32 cellular contexts compared by ENCODE assay signal in the genomic region with DNA sequence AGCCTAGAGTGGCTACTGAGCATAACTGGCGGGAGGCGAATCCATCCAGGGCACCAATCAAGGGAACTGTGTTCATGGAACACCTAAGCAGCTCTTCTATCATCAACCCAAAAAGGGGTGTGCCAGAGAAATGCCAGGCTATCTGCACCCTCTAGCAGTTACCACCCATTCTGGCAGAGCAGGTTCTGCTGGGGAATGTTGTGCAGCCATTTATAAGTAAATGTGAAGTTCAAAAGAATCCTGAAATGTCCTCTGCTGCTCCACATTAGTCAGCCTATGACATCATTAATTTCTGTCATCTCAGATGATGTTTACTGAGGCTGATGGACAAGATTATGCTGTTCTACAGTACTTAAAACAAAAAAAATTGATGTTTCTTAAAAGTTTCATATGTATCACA. TPM values are rescaled to one million over a fixed set of nuclear protein-coding genes. Genes with fewer than 3 reads are reported as not detected.
DNase-seq lines count a peak whose midpoint lies in the region; ATAC-seq, FAIRE-seq and TF ChIP-seq lines count a peak whose summit lies in the region.
"Had no signal": no experiment of that assay in that cellular context is flagged by ENCODE, and none has a peak within 500 bp of the region (broad histone marks: within the 10 kb centered on the region; RNA-seq: fewer than 3 reads in every experiment).

No MANE protein-coding gene starts in this region.

- intact Hi-C loops in endothelial cell of umbilical vein (cut with micrococcal nuclease) (no loop called here), psoas muscle (cut with DNase I) (no loop called here)

- dilution Hi-C loops in endothelial cell of umbilical vein (cut with MboI; ENCODE audit: extremely low pct_ligation_motif_present, low sequenced_read_pairs): no loop called here

- no peak overlapping the region for H2BK120ac ChIP-seq in mesenchymal stem cell (ENCODE audit: low read depth, low read length)

- H3K4ac ChIP-seq in mesenchymal stem cell (ENCODE audit: low read depth in 1 of 2, low read length in 2 of 2): no peak overlapping the region

- TF ChIP-seq CTCF in C4-2B (conservative IDR thresholded peaks at IDR 0.05) (no peak), endothelial cell of umbilical vein (IDR thresholded peaks at IDR 0.05; ENCODE audit: extremely low read depth in 1 of 2, insufficient read depth in 1 of 2, low read depth in 1 of 2, low read length in 2 of 2) (no peak), Peyer's patch (IDR thresholded peaks at IDR 0.05) (no peak), psoas muscle (IDR thresholded peaks at IDR 0.05) (no peak)

- BruUV-seq in endothelial cell of umbilical vein (replicated peaks; lab: Mats Ljungman, UMichigan): no TSS peak

- H3K9me2 ChIP-seq in Karpas-422 (replicated peaks; ENCODE audit: insufficient read depth, low read length): no peaks in the 10 kb centered on the region

- no peak overlapping the region for H2BK12ac ChIP-seq in mesenchymal stem cell (ENCODE audit: low read length in 2 of 2)

- no peak overlapping the region for H2BK5ac ChIP-seq in mesenchymal stem cell (ENCODE audit: low read depth, low read length, poor library complexity, severe bottlenecking)

- no peak overlapping the region for H2BK15ac ChIP-seq in mesenchymal stem cell (ENCODE audit: low read depth, poor library complexity, severe bottlenecking)

- no peak overlapping the region for H3K18ac ChIP-seq in mesenchymal stem cell (ENCODE audit: low read depth in 1 of 2, low read length in 2 of 2)

- no peak overlapping the region for H2AFZ ChIP-seq in endothelial cell of umbilical vein (ENCODE audit: low read depth, low read length)
- no peak overlapping the region for H2AFZ ChIP-seq in mesenchymal stem cell (ENCODE audit: low read depth, low read length)
- no peak overlapping the region for H2AFZ ChIP-seq in Karpas-422 (ENCODE audit: low read length)

- H3K27me3 ChIP-seq in endothelial cell of umbilical vein (ENCODE audit: control insufficient read depth in 2 of 2, insufficient read depth in 2 of 2, low read length in 2 of 2) (no peaks in the 10 kb centered on the region), mesenchymal stem cell (ENCODE audit: control insufficient read depth in 1 of 2, insufficient read depth in 1 of 2, low read length in 2 of 2) (no peaks in the 10 kb centered on the region), Peyer's patch (no peaks in the 10 kb centered on the region), psoas muscle (ENCODE audit: insufficient read depth in 3 of 3, low read length in 2 of 3) (no peaks in the 10 kb centered on the region), Karpas-422 (ENCODE audit: low read length) (no peaks in the 10 kb centered on the region)
- H3K27me3 ChIP-seq: BLaER1 treated with 17β-estradiol and CSF1 and Interleukin-3, amounts not matched to agents 10 nM and 100 nM; dorsolateral prefrontal cortex; left lung; upper lobe of left lung had no signal

- H3K9me1 ChIP-seq in endothelial cell of umbilical vein (replicated peaks; ENCODE audit: control insufficient read depth, extremely low read depth, insufficient read depth, low read length): no peaks in the 10 kb centered on the region

- H3K14ac ChIP-seq in mesenchymal stem cell (ENCODE audit: low read length in 2 of 2): no peak overlapping the region

- H3K4me2 ChIP-seq in endothelial cell of umbilical vein (ENCODE audit: insufficient read depth, low read length): no peak overlapping the region
- H3K4me2 ChIP-seq in mesenchymal stem cell (ENCODE audit: low read length, poor library complexity, severe bottlenecking): no peak overlapping the region
- H3K4me2 ChIP-seq in Karpas-422 (ENCODE audit: low read depth, low read length, poor library complexity, severe bottlenecking): no peak overlapping the region
- H3K4me2 ChIP-seq: BLaER1 treated with 17β-estradiol and CSF1 and Interleukin-3, amounts not matched to agents 10 nM and 100 nM had no signal

- H2AK5ac ChIP-seq in mesenchymal stem cell (ENCODE audit: low read length, severe bottlenecking): no peak overlapping the region

- H3K23ac ChIP-seq in mesenchymal stem cell (ENCODE audit: low read length in 2 of 2): no peak overlapping the region

- H3K9ac ChIP-seq in endothelial cell of umbilical vein (replicated peaks; ENCODE audit: extremely low read depth, insufficient read depth, low read length) (no peak overlapping the region), mesenchymal stem cell (ENCODE audit: low read length) (no peak overlapping the region), Karpas-422 (ENCODE audit: low read length) (no peak overlapping the region)
- H3K9ac ChIP-seq: BLaER1 treated with 17β-estradiol and CSF1 and Interleukin-3, amounts not matched to agents 10 nM and 100 nM had no signal

- ATAC-seq in psoas muscle: no peak
- ATAC-seq: left lung had no signal

- H4K8ac ChIP-seq in mesenchymal stem cell (ENCODE audit: low read length): no peak overlapping the region

- no peaks in the 10 kb centered on the region for H3K79me2 ChIP-seq in endothelial cell of umbilical vein (ENCODE audit: control insufficient read depth, insufficient read depth, low read length)
- H3K79me2 ChIP-seq in Karpas-422 (ENCODE audit: low read length): peaks cover 13% of the 10 kb centered on the region

- peaks cover 38% of the 10 kb centered on the region for H3K79me1 ChIP-seq in mesenchymal stem cell (replicated peaks; ENCODE audit: low read length, poor library complexity, severe bottlenecking)

- H4K20me1 ChIP-seq in endothelial cell of umbilical vein (replicated peaks; ENCODE audit: control insufficient read depth, extremely low read depth, insufficient read depth, low read length): no peaks in the 10 kb centered on the region
- H4K20me1 ChIP-seq in Karpas-422 (ENCODE audit: insufficient read depth, low read depth, low read length): no peaks in the 10 kb centered on the region

- POLR2A ChIA-PET in endothelial cell of umbilical vein (lab: Charles Lee): no interaction called here

- H4K91ac ChIP-seq in mesenchymal stem cell (ENCODE audit: low read length): no peak overlapping the region

- H3K4me1 ChIP-seq in endothelial cell of umbilical vein (ENCODE audit: control insufficient read depth, extremely low read depth, insufficient read depth, low read length) (no peaks in the 10 kb centered on the region), mesenchymal stem cell (ENCODE audit: control insufficient read depth, insufficient read depth, low read depth, low read length) (peaks cover 2% of the 10 kb centered on the region), Peyer's patch (no peaks in the 10 kb centered on the region), psoas muscle (peaks cover under 1% of the 10 kb centered on the region), Karpas-422 (ENCODE audit: low read length) (no peaks in the 10 kb centered on the region)
- H3K4me1 ChIP-seq: Caco-2, HAP-1, left lung had no signal

- H3K27ac ChIP-seq in C4-2B (peak overlapping the region; percentile 69), endothelial cell of umbilical vein (ENCODE audit: insufficient read depth, low read depth, low read length) (no peak overlapping the region), mesenchymal stem cell (ENCODE audit: low read length, poor library complexity, severe bottlenecking) (no peak overlapping the region), Peyer's patch (no peak overlapping the region), psoas muscle (no peak overlapping the region), Karpas-422 (ENCODE audit: low read length) (no peak overlapping the region)
- H3K27ac ChIP-seq: BLaER1 treated with 17β-estradiol and CSF1 and Interleukin-3, amounts not matched to agents 10 nM and 100 nM; dorsolateral prefrontal cortex; left lung; upper lobe of left lung had no signal

- CTCF ChIA-PET in endothelial cell of umbilical vein (lab: Charles Lee): no interaction called here

- H3K9me3 ChIP-seq in endothelial cell of umbilical vein (replicated peaks; ENCODE audit: control insufficient read depth, insufficient read depth, low read length) (no peaks in the 10 kb centered on the region), mesenchymal stem cell (ENCODE audit: control insufficient read depth, low read length) (no peaks in the 10 kb centered on the region), Peyer's patch (no peaks in the 10 kb centered on the region), psoas muscle (no peaks in the 10 kb centered on the region), Karpas-422 (ENCODE audit: low read length) (no peaks in the 10 kb centered on the region)
- H3K9me3 ChIP-seq: BLaER1 treated with 17β-estradiol and CSF1 and Interleukin-3, amounts not matched to agents 10 nM and 100 nM; Caco-2; HAP-1; left lung; upper lobe of left lung had no signal

- peaks cover 0 to 16% of the 10 kb centered on the region in 2 experiments for H3K36me3 ChIP-seq in endothelial cell of umbilical vein (ENCODE audit: control insufficient read depth in 2 of 2, extremely low read depth in 1 of 2, insufficient read depth in 2 of 2, low read length in 2 of 2)
- peaks cover 18 to 87% of the 10 kb centered on the region in 2 experiments for H3K36me3 ChIP-seq in mesenchymal stem cell (ENCODE audit: control insufficient read depth in 1 of 2, insufficient read depth in 2 of 2, low read depth in 1 of 2, low read length in 2 of 2)
- H3K36me3 ChIP-seq in Peyer's patch: peaks cover 0 to 39% (median 0%) of the 10 kb centered on the region in 3 donors
- peaks cover 2 to 76% of the 10 kb centered on the region in 2 donors for H3K36me3 ChIP-seq in psoas muscle (ENCODE audit: insufficient read depth in 1 of 2, low read depth in 1 of 2)
- peaks cover 21% of the 10 kb centered on the region; the same call in 1 of the 2 replicates for H3K36me3 ChIP-seq in Karpas-422 (ENCODE audit: insufficient read depth, low read length)

- no peak overlapping the region for H3K4me3 ChIP-seq in endothelial cell of umbilical vein (replicated peaks in 1 of 3; ENCODE audit: insufficient read depth in 1 of 3, low read depth in 1 of 3, low read length in 3 of 3)
- H3K4me3 ChIP-seq in mesenchymal stem cell (ENCODE audit: insufficient read depth in 1 of 2, low read depth in 1 of 2, low read length in 2 of 2): no peak overlapping the region
- no peak overlapping the region for H3K4me3 ChIP-seq in Peyer's patch
- no peak overlapping the region for H3K4me3 ChIP-seq in psoas muscle
- no peak overlapping the region for H3K4me3 ChIP-seq in Karpas-422 (ENCODE audit: low read length)
- H3K4me3 ChIP-seq: BLaER1 treated with 17β-estradiol and CSF1 and Interleukin-3, amounts not matched to agents 10 nM and 100 nM; dorsolateral prefrontal cortex; HAP-1; left lung; upper lobe of left lung had no signal

- WGBS in mesenchymal stem cell: 92% methylated on average over 2 of the region's 2 CpGs
- 96 to 97% (median 97%) methylated on average over 2 of the region's 2 CpGs for WGBS in psoas muscle, 3 donors

- FAIRE-seq in endothelial cell of umbilical vein (lab: Jason Lieb, UNC): peak; percentile 37
- FAIRE-seq: astrocyte, endometrium, islet of Langerhans had no signal

- TF ChIP-seq POLR2A in endothelial cell of umbilical vein (IDR thresholded peaks at IDR 0.05; ENCODE audit: low read depth, low read length) (no peak), Peyer's patch (IDR thresholded peaks at IDR 0.05) (no peak)

- DNase-seq in HPDE6-E6E7 (ENCODE audit: extremely low spot score) (peak; percentile 28), endothelial cell of umbilical vein (ENCODE audit: low read depth, low spot score) (no peak), mesenchymal stem cell (peak; percentile 16), Peyer's patch (no peak), EL (no peak), psoas muscle (no peak), Karpas-422 (no peak)
- DNase-seq: activated CD4-positive, alpha-beta T cell treated with anti-CD3 and anti-CD28 coated beads, Interleukin-2, amount 50 U/mL, for 4 hours; activated CD4-positive, CD25-positive, alpha-beta regulatory T cell; activated T-cell treated with anti-CD3 and anti-CD28 coated beads, Interleukin-2, amount 50 U/mL, for 48 hours; Caco-2; DMS79 treated with DMSO at 0.1 percent for 48 hours; dorsolateral prefrontal cortex; GF-D8; left lung; NCI-H1436 treated with DMSO at 0.1 percent for 48 hours; NCI-H345; NCI-H69; posterior cingulate gyrus; stimulated activated CD4-positive, alpha-beta T cell treated with anti-CD3 and anti-CD28 coated beads, Interleukin-4, amount 100 ng/mL, for 4 hours; upper lobe of left lung had no signal

RNA-seq across cellular contexts. Expression of a gene that starts 7.7 kb away (rescaled TPM):
- 49.0 and 49.7 TPM in 2 replicates for total RNA-seq in endothelial cell of umbilical vein
- 74.0 and 95.0 TPM in 2 replicates for polyA plus RNA-seq in endothelial cell of umbilical vein
- 86.5 and 99.7 TPM in 2 replicates for polyA plus RNA-seq in endothelial cell of umbilical vein (2011; cell fraction: cytosol; rRNA removed)
- polyA plus RNA-seq in endothelial cell of umbilical vein (2011; cell fraction: nucleus; rRNA removed): 66.4 and 84.1 TPM in 2 replicates
- polyA plus RNA-seq in endothelial cell of umbilical vein (2012): 54.4 and 66.1 TPM in 2 replicates
- polyA minus RNA-seq in endothelial cell of umbilical vein: 48.1 and 54.5 TPM in 2 replicates
- 55.4 TPM for polyA minus RNA-seq in endothelial cell of umbilical vein (2011; cell fraction: cytosol; rRNA and poly(A)+ RNA removed)
- 17.9 and 23.5 TPM in 2 replicates for polyA minus RNA-seq in endothelial cell of umbilical vein (2011; cell fraction: nucleus; rRNA and poly(A)+ RNA removed)
- polyA plus RNA-seq in mesenchymal stem cell (2013, experiment 1 of 2): 29.0 TPM
- 29.2 TPM for polyA plus RNA-seq in mesenchymal stem cell (2013, experiment 2 of 2)
- total RNA-seq in Peyer's patch: 10 to 100 TPM; 23.7 to 46.2 (median 43.7) TPM
- 10 to 100 TPM; 17.7 to 38.6 (median 30.8) TPM for total RNA-seq in psoas muscle
- 10 to 100 TPM; 32.9 to 48.9 (median 39.7) TPM for polyA plus RNA-seq in psoas muscle
- total RNA-seq in Karpas-422 (2014; rRNA removed; shearing (Covaris generic); ENCODE audit: low replicate concordance): 96.9 and 134 TPM in 2 replicates

RNA-seq across cellular contexts. Expression of a gene that starts 27.3 kb away (rescaled TPM):
- total RNA-seq in endothelial cell of umbilical vein (20.2 and 21.3 TPM in 2 replicates), Peyer's patch (10 to 100 TPM; 25.6 to 48.9 (median 33.5) TPM), psoas muscle (100 to 1,000 TPM in 3 of 4 donors, 10 to 100 TPM in 1; 78.5 to 263 (median 184) TPM)
- polyA plus RNA-seq in endothelial cell of umbilical vein (15.4 and 17.3 TPM in 2 replicates), psoas muscle (100 to 1,000 TPM; 154 to 276 (median 188) TPM)
- 13.4 and 14.1 TPM in 2 replicates for polyA plus RNA-seq in endothelial cell of umbilical vein (2011; cell fraction: cytosol; rRNA removed)
- polyA plus RNA-seq in endothelial cell of umbilical vein (2011; cell fraction: nucleus; rRNA removed): 68.7 and 87.4 TPM in 2 replicates
- polyA plus RNA-seq in endothelial cell of umbilical vein (2012): 19.1 and 23.7 TPM in 2 replicates
- polyA minus RNA-seq in endothelial cell of umbilical vein: 19.5 and 20.5 TPM in 2 replicates
- polyA minus RNA-seq in endothelial cell of umbilical vein (2011; cell fraction: cytosol; rRNA and poly(A)+ RNA removed): 27.0 TPM
- 18.5 and 21.6 TPM in 2 replicates for polyA minus RNA-seq in endothelial cell of umbilical vein (2011; cell fraction: nucleus; rRNA and poly(A)+ RNA removed)
- polyA plus RNA-seq in mesenchymal stem cell (2013, experiment 1 of 2): 0.12 TPM
- 0.05 TPM for polyA plus RNA-seq in mesenchymal stem cell (2013, experiment 2 of 2)
- total RNA-seq in Karpas-422 (2014; rRNA removed; shearing (Covaris generic); ENCODE audit: low replicate concordance): not detected in 2 replicates
- total RNA-seq: LHCN-M2 had no signal

RNA-seq across cellular contexts. Expression of a gene that starts 48.5 kb away (rescaled TPM):
- total RNA-seq in endothelial cell of umbilical vein (not detected in 2 replicates), Peyer's patch (1 to 10 TPM in 1 of 4 donors, not detected in 3; 2.1 TPM), psoas muscle (not detected)
- polyA plus RNA-seq in endothelial cell of umbilical vein (0.11 TPM in 1 of 2 replicates, not detected in the other), psoas muscle (under 1 TPM in 1 of 3 donors, not detected in 2; 0.05 TPM)
- not detected in 2 replicates for polyA plus RNA-seq in endothelial cell of umbilical vein (2011; cell fraction: cytosol; rRNA removed)
- polyA plus RNA-seq in endothelial cell of umbilical vein (2011; cell fraction: nucleus; rRNA removed): not detected in 2 replicates
- 0.24 TPM in 1 of 2 replicates, not detected in the other for polyA plus RNA-seq in endothelial cell of umbilical vein (2012)
- not detected in 2 replicates for polyA minus RNA-seq in endothelial cell of umbilical vein
- not detected for polyA minus RNA-seq in endothelial cell of umbilical vein (2011; cell fraction: cytosol; rRNA and poly(A)+ RNA removed)
- not detected in 2 replicates for polyA minus RNA-seq in endothelial cell of umbilical vein (2011; cell fraction: nucleus; rRNA and poly(A)+ RNA removed)
- polyA plus RNA-seq in mesenchymal stem cell (2013, experiment 1 of 2): not detected
- polyA plus RNA-seq in mesenchymal stem cell (2013, experiment 2 of 2): not detected
- not detected in 2 replicates for total RNA-seq in Karpas-422 (2014; rRNA removed; shearing (Covaris generic); ENCODE audit: low replicate concordance)
- total RNA-seq: left lung; LHCN-M2; mesenteric fat pad; SK-MEL-5; subcutaneous adipose tissue; T-helper 1 cell treated with Interleukin-12 subunit alpha and Interleukin-12 subunit beta and Interleukin-4 antibody, amounts not matched to agents 30 ng/mL and 1 ng/mL, for 36 hours had no signal

RNA-seq across cellular contexts. Expression of a gene that starts 57.3 kb away (rescaled TPM):
- total RNA-seq in endothelial cell of umbilical vein (not detected in 2 replicates), Peyer's patch (not detected), psoas muscle (under 1 TPM in 1 of 4 donors, not detected in 3; 0.12 TPM)
- polyA plus RNA-seq in endothelial cell of umbilical vein (not detected in 2 replicates), psoas muscle (under 1 TPM; 0.43 to 0.64 (median 0.59) TPM)
- polyA plus RNA-seq in endothelial cell of umbilical vein (2011; cell fraction: cytosol; rRNA removed): not detected in 2 replicates
- not detected in 2 replicates for polyA plus RNA-seq in endothelial cell of umbilical vein (2011; cell fraction: nucleus; rRNA removed)
- not detected in 2 replicates for polyA plus RNA-seq in endothelial cell of umbilical vein (2012)
- polyA minus RNA-seq in endothelial cell of umbilical vein: 0.42 TPM in 1 of 2 replicates, not detected in the other
- 1.4 TPM for polyA minus RNA-seq in endothelial cell of umbilical vein (2011; cell fraction: cytosol; rRNA and poly(A)+ RNA removed)
- polyA minus RNA-seq in endothelial cell of umbilical vein (2011; cell fraction: nucleus; rRNA and poly(A)+ RNA removed): not detected in 2 replicates
- polyA plus RNA-seq in mesenchymal stem cell (2013, experiment 1 of 2): 0.03 TPM
- polyA plus RNA-seq in mesenchymal stem cell (2013, experiment 2 of 2): not detected
- not detected in 2 replicates for total RNA-seq in Karpas-422 (2014; rRNA removed; shearing (Covaris generic); ENCODE audit: low replicate concordance)
- total RNA-seq: astrocyte; Caco-2; mesenteric fat pad; subcutaneous adipose tissue; T-helper 1 cell treated with Interleukin-12 subunit alpha and Interleukin-12 subunit beta and Interleukin-4 antibody, amounts not matched to agents 30 ng/mL and 1 ng/mL, for 36 hours had no signal

Comparison
In these comparisons a context has a peak if more than half of its experiments do, and no peak if none do; other contexts are left out.
1. DNase-seq: peak in HPDE6-E6E7 (single experiment) and mesenchymal stem cell (single experiment); none in endothelial cell of umbilical vein (single experiment), Peyer's patch (0 of 3), EL (single experiment), psoas muscle (0 of 2) and Karpas-422 (single experiment).
2. RNA of a gene that starts 27.3 kb away (total RNA-seq): 78.5 to 263 TPM in psoas muscle, 25.6 to 48.9 TPM in Peyer's patch and 20.2 to 21.3 TPM in endothelial cell of umbilical vein; not detected in Karpas-422; every median in the first group is over 10 times any median in the second.